Comparison of ENCODE assay signal across 9 cellular contexts in genomic region chr9:129146441-129146933, GRCh38. TPM values are rescaled to one million over a fixed set of nuclear protein-coding genes. Genes with fewer than 3 reads are reported as not detected.
A peak's percentile ranks its signal among the peaks of the same experiment; 100 is the strongest.
DNase-seq lines count a peak whose midpoint lies in the region; ATAC-seq and TF ChIP-seq lines count a peak whose summit lies in the region.
"Had no signal": no experiment of that assay in that cellular context is flagged by ENCODE, and none has a peak within 500 bp of the region (broad histone marks: within the 10 kb centered on the region; RNA-seq: fewer than 3 reads in every experiment).

No MANE protein-coding gene starts in this region.

- peak overlapping the region; percentile 0 for H3K27ac Mint-ChIP-seq in activated T-cell treated with anti-CD3 and anti-CD28 coated beads, Interleukin-2, amount 50 U/mL, for 72 hours
- H3K27ac Mint-ChIP-seq in activated T-cell treated with anti-CD3 and anti-CD28 coated beads, Interleukin-2, amount 50 U/mL, for 24 hours, result no peak overlapping the region
- H3K27ac Mint-ChIP-seq in neural progenitor cell, result peak overlapping the region; percentile 89

- ATAC-seq in activated T-cell treated with anti-CD3 and anti-CD28 coated beads, Interleukin-2, amount 50 U/mL, for 72 hours (replicated peaks in 1 of 2), result no peak

- TF ChIP-seq CTCF in fibroblast of villous mesenchyme (IDR thresholded peaks at IDR 0.05; ENCODE audit: insufficient read depth, low read depth, low read length), result no peak
- no peak for TF ChIP-seq CTCF in neural progenitor cell (IDR thresholded peaks at IDR 0.05)
- no peak for TF ChIP-seq CTCF in vagina (IDR thresholded peaks at IDR 0.05)

- no peak overlapping the region for H2AFZ ChIP-seq in neural progenitor cell (replicated peaks)

- H3K4me1 ChIP-seq in neural progenitor cell, result peaks cover 34% of the 10 kb centered on the region
- peaks cover 67% of the 10 kb centered on the region for H3K4me1 ChIP-seq in vagina

- no peaks in the 10 kb centered on the region for H3K36me3 ChIP-seq in neural progenitor cell
- H3K36me3 ChIP-seq in vagina, result peaks cover 0 to 19% of the 10 kb centered on the region in 2 donors

- peaks cover 24% of the 10 kb centered on the region for H3K4me1 Mint-ChIP-seq in activated T-cell treated with anti-CD3 and anti-CD28 coated beads, Interleukin-2, amount 50 U/mL, for 72 hours (ENCODE audit: low read depth)
- H3K4me1 Mint-ChIP-seq in activated T-cell treated with anti-CD3 and anti-CD28 coated beads, Interleukin-2, amount 50 U/mL, for 24 hours (ENCODE audit: low read depth), result peaks cover 22% of the 10 kb centered on the region
- peaks cover 50% of the 10 kb centered on the region for H3K4me1 Mint-ChIP-seq in neural progenitor cell

- H3K79me2 ChIP-seq in neural progenitor cell (ENCODE audit: low read depth), result peaks cover 25% of the 10 kb centered on the region

- H3K27me3 ChIP-seq in neural progenitor cell, result no peaks in the 10 kb centered on the region
- no peaks in the 10 kb centered on the region for H3K27me3 ChIP-seq in vagina

- no peak overlapping the region for H3K4me2 ChIP-seq in neural progenitor cell

- peaks cover 16% of the 10 kb centered on the region for H3F3A ChIP-seq in neural progenitor cell (ENCODE audit: low read depth)

- H3K9me3 ChIP-seq in neural progenitor cell (ENCODE audit: low read depth) (no peaks in the 10 kb centered on the region), vagina (no peaks in the 10 kb centered on the region)

- intact Hi-C loops in vagina (cut with DNase I), result loop anchor here (10.0 kb wide), 1 partner anchor 418 kb away; no protein-coding TSS in a partner anchor

- H3K36me3 Mint-ChIP-seq in activated T-cell treated with anti-CD3 and anti-CD28 coated beads, Interleukin-2, amount 50 U/mL, for 72 hours (ENCODE audit: insufficient read depth in 2 of 2), result peaks cover 0 to 3% of the 10 kb centered on the region in 2 donors
- peaks cover 57% of the 10 kb centered on the region for H3K36me3 Mint-ChIP-seq in activated T-cell treated with anti-CD3 and anti-CD28 coated beads, Interleukin-2, amount 50 U/mL, for 24 hours (ENCODE audit: low read depth)
- peaks cover 17% of the 10 kb centered on the region for H3K36me3 Mint-ChIP-seq in neural progenitor cell

- H3K4me3 Mint-ChIP-seq in activated T-cell treated with anti-CD3 and anti-CD28 coated beads, Interleukin-2, amount 50 U/mL, for 72 hours, result no peak overlapping the region
- no peak overlapping the region for H3K4me3 Mint-ChIP-seq in activated T-cell treated with anti-CD3 and anti-CD28 coated beads, Interleukin-2, amount 50 U/mL, for 24 hours
- no peak overlapping the region for H3K4me3 Mint-ChIP-seq in neural progenitor cell

- no peak overlapping the region for H3K9ac ChIP-seq in neural progenitor cell

- no peak for DNase-seq in activated T-cell treated with anti-CD3 and anti-CD28 coated beads, Interleukin-2, amount 50 U/mL, for 72 hours
- no peak for DNase-seq in activated T-cell treated with anti-CD3 and anti-CD28 coated beads, Interleukin-2, amount 50 U/mL, for 24 hours
- DNase-seq in fibroblast of villous mesenchyme (ENCODE audit: low read depth) (peak; percentile 31), neural progenitor cell (ENCODE audit: low spot score) (no peak), vagina (ENCODE audit: extremely low spot score in 2 of 2) (no peak), amniotic stem cell (lab: John Stamatoyannopoulos, UW) (no peak)
- no peak for DNase-seq in activated naive CD4-positive, alpha-beta T cell treated with anti-CD3 and anti-CD28 coated beads, Interleukin-2, amount 50 U/mL, for 16 hours
- no peak for DNase-seq in stimulated activated CD4-positive, alpha-beta T cell treated with anti-CD3 and anti-CD28 coated beads, Interleukin-2, amount 100 ng/mL, for 48 hours
- DNase-seq: NCI-H187 treated with DMSO at 0.1 percent for 48 hours had no signal

- H3K27ac ChIP-seq in neural progenitor cell, result peak overlapping the region; percentile 19
- H3K27ac ChIP-seq in vagina, result peak overlapping the region; percentile 100

- H3K4me3 ChIP-seq in fibroblast of villous mesenchyme (ENCODE audit: low read depth, low read length) (no peak overlapping the region), neural progenitor cell (no peak overlapping the region), vagina (no peak overlapping the region)

- H3K9me3 Mint-ChIP-seq in activated T-cell treated with anti-CD3 and anti-CD28 coated beads, Interleukin-2, amount 50 U/mL, for 72 hours, result no peaks in the 10 kb centered on the region
- H3K9me3 Mint-ChIP-seq in activated T-cell treated with anti-CD3 and anti-CD28 coated beads, Interleukin-2, amount 50 U/mL, for 24 hours, result no peaks in the 10 kb centered on the region
- H3K9me3 Mint-ChIP-seq in neural progenitor cell, result no peaks in the 10 kb centered on the region

- peaks cover 24% of the 10 kb centered on the region for H4K20me1 ChIP-seq in neural progenitor cell (ENCODE audit: low read depth)

- TF ChIP-seq POLR2A in vagina (IDR thresholded peaks at IDR 0.05), result no peak

- H3K27me3 Mint-ChIP-seq in activated T-cell treated with anti-CD3 and anti-CD28 coated beads, Interleukin-2, amount 50 U/mL, for 72 hours (ENCODE audit: low read depth), result no peaks in the 10 kb centered on the region
- H3K27me3 Mint-ChIP-seq in activated T-cell treated with anti-CD3 and anti-CD28 coated beads, Interleukin-2, amount 50 U/mL, for 24 hours, result no peaks in the 10 kb centered on the region
- H3K27me3 Mint-ChIP-seq in neural progenitor cell (ENCODE audit: insufficient read depth, low read depth), result peaks cover 14% of the 10 kb centered on the region

RNA-seq across cellular contexts. Expression of gene IER5L, which starts 31.6 kb away (rescaled TPM):
- total RNA-seq in activated T-cell treated with anti-CD3 and anti-CD28 coated beads, Interleukin-2, amount 50 U/mL, for 72 hours, result 1 to 10 TPM; 4.2 to 4.6 TPM
- 60.5 and 75.7 TPM in 2 replicates for total RNA-seq in fibroblast of villous mesenchyme
- 12.2 and 32.7 TPM in 2 replicates for total RNA-seq in neural progenitor cell (ENCODE audit: low replicate concordance)
- 34.4 TPM for total RNA-seq in vagina

RNA-seq across cellular contexts. Expression of gene PTPA, which starts 35.3 kb away (rescaled TPM):
- total RNA-seq in activated T-cell treated with anti-CD3 and anti-CD28 coated beads, Interleukin-2, amount 50 U/mL, for 72 hours, result 10 to 100 TPM; 85.5 to 98.3 TPM
- total RNA-seq in fibroblast of villous mesenchyme (133 and 136 TPM in 2 replicates), neural progenitor cell (ENCODE audit: low replicate concordance) (82.4 and 133 TPM in 2 replicates), vagina (46.2 TPM)

RNA-seq across cellular contexts. Expression of gene CRAT, which starts 35.9 kb away (rescaled TPM):
- total RNA-seq in activated T-cell treated with anti-CD3 and anti-CD28 coated beads, Interleukin-2, amount 50 U/mL, for 72 hours, result 10 to 100 TPM; 21.4 to 23.8 TPM
- total RNA-seq in fibroblast of villous mesenchyme (33.2 and 38.7 TPM in 2 replicates), neural progenitor cell (ENCODE audit: low replicate concordance) (10.1 and 19.3 TPM in 2 replicates), vagina (59.9 TPM)
